Comparison of ENCODE assay signal across 12 cellular contexts in the genomic region with DNA sequence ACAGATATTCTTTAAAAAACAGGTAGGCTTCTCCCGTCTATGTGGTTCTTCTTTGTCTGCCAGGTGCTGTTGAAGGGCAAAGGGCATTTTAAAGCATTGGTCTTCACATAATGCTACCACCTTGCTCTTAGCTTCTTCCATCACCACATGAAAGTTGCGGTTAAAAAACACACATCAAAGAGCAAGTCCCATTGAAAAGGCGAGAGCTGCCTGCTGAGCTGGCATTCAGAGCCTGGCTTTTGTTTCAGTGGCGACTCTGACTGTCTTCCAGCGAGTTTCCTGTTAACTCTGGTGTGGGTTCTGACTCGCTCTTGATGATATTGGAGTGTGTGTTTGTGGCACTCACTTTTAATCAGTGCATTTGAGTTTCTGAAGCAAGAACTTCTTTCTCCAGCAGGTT.
DNase-seq lines count a peak whose midpoint lies in the region; ATAC-seq and TF ChIP-seq lines count a peak whose summit lies in the region.
"Had no signal": no experiment of that assay in that cellular context is flagged by ENCODE, and none has a peak within 500 bp of the region (broad histone marks: within the 10 kb centered on the region; RNA-seq: fewer than 3 reads in every experiment).

No MANE protein-coding gene starts in this region.

- TF ChIP-seq CTCF in activated CD8-positive, alpha-beta T cell treated with anti-CD3 and anti-CD28 coated beads for 36 hours (IDR thresholded peaks at IDR 0.05), result no peak

- CTCF ChIA-PET in activated CD8-positive, alpha-beta T cell treated with anti-CD3 and anti-CD28 coated beads for 36 hours (lab: Charles Lee), result interaction anchor here (0.9 kb wide), 1 partner anchor 159 kb away, joined by 3 read pairs; no protein-coding TSS in a partner anchor
- CTCF ChIA-PET in T-cell (lab: Charles Lee), result no interaction called here

- no peak overlapping the region for H3K27ac Mint-ChIP-seq in activated CD8-positive, alpha-beta T cell treated with anti-CD3 and anti-CD28 coated beads for 36 hours
- no peak overlapping the region for H3K27ac Mint-ChIP-seq in T-cell
- H3K27ac Mint-ChIP-seq: natural killer cell treated with Interleukin-12 subunit alpha and Interleukin-12 subunit beta and Interleukin-15 and Interleukin-18, amount 100 ng/mL, for 72 hours had no signal

- H3K9me3 Mint-ChIP-seq in activated CD8-positive, alpha-beta T cell treated with anti-CD3 and anti-CD28 coated beads for 36 hours, result no peaks in the 10 kb centered on the region
- H3K9me3 Mint-ChIP-seq in T-cell, result no peaks in the 10 kb centered on the region

- peak; percentile 16 for DNase-seq in stimulated activated CD4-positive, alpha-beta T cell treated with anti-CD3 and anti-CD28 coated beads, Interleukin-1b, Interleukin-23, amount 100 ng/mL, for 48 hours
- DNase-seq in stimulated activated CD4-positive, alpha-beta T cell treated with anti-CD3 and anti-CD28 coated beads, Interleukin-2, amount 100 ng/mL, for 48 hours, result no peak
- peak; percentile 31 for DNase-seq in activated CD8-positive, alpha-beta T cell treated with anti-CD3 and anti-CD28 coated beads for 36 hours
- DNase-seq in middle frontal gyrus (ENCODE audit: extremely low spot score, low spot score) (no peak), ureter (ENCODE audit: low spot score) (no peak), NCI-H2196 (lab: John Stamatoyannopoulos, UW; ENCODE audit: unreplicated experiment) (no peak), T-cell (no peak)
- DNase-seq: brain microvascular endothelial cell, erythroblast, NCI-H82 had no signal

- H3K4me3 Mint-ChIP-seq in activated CD8-positive, alpha-beta T cell treated with anti-CD3 and anti-CD28 coated beads for 36 hours, result no peak overlapping the region
- H3K4me3 Mint-ChIP-seq in T-cell, result no peak overlapping the region
- H3K4me3 Mint-ChIP-seq: natural killer cell treated with Interleukin-12 subunit alpha and Interleukin-12 subunit beta and Interleukin-15 and Interleukin-18, amount 100 ng/mL, for 72 hours had no signal

- peaks cover 4% of the 10 kb centered on the region for H3K27me3 Mint-ChIP-seq in activated CD8-positive, alpha-beta T cell treated with anti-CD3 and anti-CD28 coated beads for 36 hours
- H3K27me3 Mint-ChIP-seq in T-cell, result no peaks in the 10 kb centered on the region
- H3K27me3 Mint-ChIP-seq: natural killer cell treated with Interleukin-12 subunit alpha and Interleukin-12 subunit beta and Interleukin-15 and Interleukin-18, amount 100 ng/mL, for 72 hours had no signal

- H3K4me1 Mint-ChIP-seq in activated CD8-positive, alpha-beta T cell treated with anti-CD3 and anti-CD28 coated beads for 36 hours (ENCODE audit: low read depth), result peaks cover 7% of the 10 kb centered on the region
- H3K4me1 Mint-ChIP-seq in T-cell, result peaks cover 0 to 13% (median 5%) of the 10 kb centered on the region in 3 donors

- intact Hi-C loops in activated CD8-positive, alpha-beta T cell treated with anti-CD3 and anti-CD28 coated beads for 36 hours (cut with micrococcal nuclease), result no loop called here

- POLR2A ChIA-PET in activated CD8-positive, alpha-beta T cell treated with anti-CD3 and anti-CD28 coated beads for 36 hours (lab: Charles Lee), result no interaction called here
- POLR2A ChIA-PET in T-cell (lab: Charles Lee), result no interaction called here

- H3K36me3 Mint-ChIP-seq in activated CD8-positive, alpha-beta T cell treated with anti-CD3 and anti-CD28 coated beads for 36 hours (ENCODE audit: low read depth), result no peaks in the 10 kb centered on the region
- H3K36me3 Mint-ChIP-seq in T-cell, result no peaks in the 10 kb centered on the region
- H3K36me3 Mint-ChIP-seq: natural killer cell treated with Interleukin-12 subunit alpha and Interleukin-12 subunit beta and Interleukin-15 and Interleukin-18, amount 100 ng/mL, for 72 hours had no signal

- ATAC-seq in HG03439 (IDR thresholded peaks at IDR 0.05; ENCODE audit: unreplicated experiment) (peak; percentile 26), T-cell (replicated peaks in 1 of 4) (no peak)
- ATAC-seq in activated CD8-positive, alpha-beta T cell treated with anti-CD3 and anti-CD28 coated beads for 36 hours, result peak; percentile 51
- ATAC-seq: natural killer cell treated with Interleukin-12 subunit alpha and Interleukin-12 subunit beta and Interleukin-15 and Interleukin-18, amount 100 ng/mL, for 72 hours had no signal

Comparison
In these comparisons a context has a peak if more than half of its experiments do, and no peak if none do; other contexts are left out.
1. DNase-seq: peak in stimulated activated CD4-positive, alpha-beta T cell treated with anti-CD3 and anti-CD28 coated beads, Interleukin-1b, Interleukin-23, amount 100 ng/mL, for 48 hours (single experiment) and activated CD8-positive, alpha-beta T cell treated with anti-CD3 and anti-CD28 coated beads for 36 hours (single experiment); none in stimulated activated CD4-positive, alpha-beta T cell treated with anti-CD3 and anti-CD28 coated beads, Interleukin-2, amount 100 ng/mL, for 48 hours (0 of 2), middle frontal gyrus (single experiment), ureter (single experiment), NCI-H2196 (single experiment) and T-cell (0 of 34).
2. ATAC-seq: peak in HG03439 (single experiment) and activated CD8-positive, alpha-beta T cell treated with anti-CD3 and anti-CD28 coated beads for 36 hours (single experiment); none in T-cell (0 of 4).